7 cellular contexts compared by ENCODE assay signal in genomic region chr15:30801140-30801895, GRCh38.
DNase-seq lines count a peak whose midpoint lies in the region; TF ChIP-seq lines count a peak whose summit lies in the region.
"Not testable (repeated sequence)": the region's sequence is repeated elsewhere in the genome, so short reads cannot be mapped to it uniquely, and the experiment has no call there.

No MANE protein-coding gene starts in this region.

- H3K27ac ChIP-seq in RWPE1, result not testable (repeated sequence)

- in situ Hi-C loops in astrocyte of the spinal cord (cut with HindIII; ENCODE audit: low sequenced_read_pairs), result not testable (repeated sequence)

- H3K4me3 Mint-ChIP-seq in neural crest cell, result not testable (repeated sequence)

- CTCF ChIA-PET in RWPE1 (lab: Yijun Ruan, JAX), result interaction anchor here (0.6 to 1.0 kb wide), 2 partner anchors 58 to 413 kb away, joined by 3 read pairs; no protein-coding TSS in a partner anchor

- POLR2A ChIA-PET in RWPE1 (lab: Yijun Ruan, JAX; ENCODE audit: low non-redundant PET), result not testable (repeated sequence)

- not testable (repeated sequence) for H3K36me3 Mint-ChIP-seq in neural crest cell (ENCODE audit: low read depth)

- not testable (repeated sequence) for H3K27me3 Mint-ChIP-seq in neural crest cell (ENCODE audit: low read depth)

- H3K4me1 Mint-ChIP-seq in neural crest cell, result not testable (repeated sequence)

- not testable (repeated sequence) for TF ChIP-seq EP300 in Ishikawa (IDR thresholded peaks at IDR 0.05; ENCODE audit: borderline replicate concordance)

- not testable (repeated sequence) for H3K4me3 ChIP-seq in astrocyte of the spinal cord (ENCODE audit: low read depth, low read length); fibroblast of the aortic adventitia (ENCODE audit: low read depth, low read length)

- H3K27ac Mint-ChIP-seq in neural crest cell (ENCODE audit: unreplicated experiment), result not testable (repeated sequence)

- DNase-seq in ELF-1 (ENCODE audit: low read depth, low spot score) (peak; percentile 39), NCI-H345 (lab: John Stamatoyannopoulos, UW) (peak; percentile 86)
- DNase-seq in RWPE1 (ENCODE audit: low spot score); astrocyte of the spinal cord (ENCODE audit: low read depth, low spot score); fibroblast of the aortic adventitia (ENCODE audit: low read depth); neural crest cell (ENCODE audit: low read depth, low spot score): not testable (repeated sequence)

- TF ChIP-seq RAD21 in Ishikawa (IDR thresholded peaks at IDR 0.05; ENCODE audit: low read depth), result peak; percentile 62

- TF ChIP-seq CTCF in RWPE1 (conservative IDR thresholded peaks at IDR 0.05; ENCODE audit: low read depth) (peak; percentile 42), astrocyte of the spinal cord (IDR thresholded peaks at IDR 0.05; ENCODE audit: low read depth, low read length) (peak; percentile 38), fibroblast of the aortic adventitia (IDR thresholded peaks at IDR 0.05; ENCODE audit: insufficient read depth, low read length) (peak; percentile 28), neural crest cell (conservative IDR thresholded peaks at IDR 0.05) (peak; percentile 59)

- not testable (repeated sequence) for H3K9me3 Mint-ChIP-seq in neural crest cell

TF ChIP-seq in Ishikawa, 13 proteins besides CTCF, POLR2A, EP300 and RAD21:
- peak; percentile 20; the same call in 1 of the 2 replicates for TF ChIP-seq TEAD4 (IDR thresholded peaks at IDR 0.05)
- peak; percentile 74 for TF ChIP-seq NFIC (IDR thresholded peaks at IDR 0.05)
- TF ChIP-seq ZBTB7A (IDR thresholded peaks at IDR 0.05; ENCODE audit: low read depth), result peak; percentile 54; the same call in 1 of the 2 replicates
- TF ChIP-seq TCF12 (IDR thresholded peaks at IDR 0.05; ENCODE audit: low read depth), result 0 out of 2 replicates have a peak, but pooled peaks have one; percentile 36
